12 cellular contexts compared by ENCODE assay signal in the genomic region with DNA sequence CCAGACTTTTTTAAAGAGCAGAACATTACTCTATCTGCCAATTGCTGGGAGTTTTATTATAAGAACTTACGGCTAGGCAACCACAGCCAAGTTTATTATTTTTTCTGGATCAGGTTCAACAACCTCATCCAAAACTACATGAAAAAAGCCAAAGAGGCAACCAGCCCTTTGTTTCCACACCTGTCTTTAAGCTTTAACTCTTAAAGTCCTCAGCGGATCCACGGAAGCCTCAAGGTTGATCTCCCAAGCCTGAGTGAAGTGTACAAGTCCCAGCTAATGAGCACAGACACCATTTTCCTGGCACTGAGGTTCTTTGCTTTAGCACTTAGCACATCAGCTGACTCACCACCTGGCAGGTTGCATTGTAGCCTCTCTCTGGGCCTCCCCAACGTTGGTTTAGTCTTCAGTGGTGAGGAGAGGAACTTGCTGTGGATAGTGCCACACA.
DNase-seq lines count a peak whose midpoint lies in the region; FAIRE-seq and TF ChIP-seq lines count a peak whose summit lies in the region.
"Had no signal": no experiment of that assay in that cellular context is flagged by ENCODE, and none has a peak within 500 bp of the region (broad histone marks: within the 10 kb centered on the region; RNA-seq: fewer than 3 reads in every experiment).

No MANE protein-coding gene starts in this region.

- CTCF ChIA-PET in RWPE1 (lab: Yijun Ruan, JAX) = no interaction called here

- whole genome bisulfite sequencing in sigmoid colon, 2 donors = 50 to 63% methylated on average over 4 of the region's 4 CpGs

- H3K4me1 ChIP-seq in sigmoid colon = peaks cover 0 to 65% (median 56%) of the 10 kb centered on the region in 4 donors

- H3K4me1 Mint-ChIP-seq in T-helper 2 cell treated with Interferon-gamma antibody and Interleukin-4, amounts not matched to agents 5 μg/mL and 100 μg/mL, for 36 hours (ENCODE audit: low read depth) = no peaks in the 10 kb centered on the region

- H3K27ac Mint-ChIP-seq in T-helper 2 cell treated with Interferon-gamma antibody and Interleukin-4, amounts not matched to agents 5 μg/mL and 100 μg/mL, for 36 hours = no peak overlapping the region

- no peaks in the 10 kb centered on the region for H3K27me3 ChIP-seq in sigmoid colon
- H3K27me3 ChIP-seq: right lobe of liver had no signal

- H3K36me3 ChIP-seq in sigmoid colon = peaks cover 0 to 9% (median 2%) of the 10 kb centered on the region in 4 donors
- H3K36me3 ChIP-seq: right lobe of liver had no signal

- H3K9me3 ChIP-seq in sigmoid colon = no peaks in the 10 kb centered on the region
- H3K9me3 ChIP-seq: right lobe of liver had no signal

- DNase-seq in LHCN-M2 (ENCODE audit: low read depth) (peak; percentile 65), RWPE1 (ENCODE audit: low spot score) (no peak), fibroblast of the aortic adventitia (ENCODE audit: low read depth) (peak; percentile 88), sigmoid colon (peak; percentile 91), mucosa of gallbladder (ENCODE audit: low spot score) (no peak), MV-4-11 (lab: John Stamatoyannopoulos, UW) (no peak), D721Med (ENCODE audit: insufficient read length, low spot score) (no peak)
- DNase-seq in T-helper 2 cell treated with Interferon-gamma antibody and Interleukin-4, amounts not matched to agents 5 μg/mL and 100 μg/mL, for 36 hours (ENCODE audit: low spot score) = no peak
- DNase-seq: H7, NCI-H524 had no signal

- H3K9me3 Mint-ChIP-seq in T-helper 2 cell treated with Interferon-gamma antibody and Interleukin-4, amounts not matched to agents 5 μg/mL and 100 μg/mL, for 36 hours = peaks cover 23% of the 10 kb centered on the region

- H3K4me3 Mint-ChIP-seq in T-helper 2 cell treated with Interferon-gamma antibody and Interleukin-4, amounts not matched to agents 5 μg/mL and 100 μg/mL, for 36 hours = no peak overlapping the region

- peaks cover 43% of the 10 kb centered on the region for H3K36me3 Mint-ChIP-seq in T-helper 2 cell treated with Interferon-gamma antibody and Interleukin-4, amounts not matched to agents 5 μg/mL and 100 μg/mL, for 36 hours (ENCODE audit: low read depth)

- POLR2A ChIA-PET in RWPE1 (lab: Yijun Ruan, JAX; ENCODE audit: low non-redundant PET) = no interaction called here

- H3K27ac ChIP-seq in RWPE1 (peak overlapping the region; percentile 80), sigmoid colon (peak overlapping the region; percentile 73 to 80 (median 76))
- H3K27ac ChIP-seq: right lobe of liver had no signal

- TF ChIP-seq EP300 in sigmoid colon (IDR thresholded peaks at IDR 0.05) = peak in 1 of 4 donors; percentile 22

- no peak for FAIRE-seq in D721Med (lab: Jason Lieb, UNC)
- FAIRE-seq: islet of Langerhans had no signal

- TF ChIP-seq CTCF in RWPE1 (conservative IDR thresholded peaks at IDR 0.05; ENCODE audit: low read depth) = no peak
- TF ChIP-seq CTCF in fibroblast of the aortic adventitia (IDR thresholded peaks at IDR 0.05; ENCODE audit: insufficient read depth, low read length) = no peak
- no peak for TF ChIP-seq CTCF in sigmoid colon (IDR thresholded peaks at IDR 0.05)
- TF ChIP-seq CTCF in D721Med (IDR thresholded peaks at IDR 0.05; ENCODE audit: insufficient read depth, missing control alignments) = no peak

- no peak for TF ChIP-seq POLR2A in sigmoid colon (IDR thresholded peaks at IDR 0.05)

- H3K4me3 ChIP-seq in fibroblast of the aortic adventitia (ENCODE audit: low read depth, low read length) (no peak overlapping the region), sigmoid colon (no peak overlapping the region)
- H3K4me3 ChIP-seq: right lobe of liver had no signal

- intact Hi-C loops in sigmoid colon (cut with DNase I) = loop anchor here (5.0 kb wide), 1 partner anchor 89 kb away; no protein-coding TSS in a partner anchor

- H3K27me3 Mint-ChIP-seq in T-helper 2 cell treated with Interferon-gamma antibody and Interleukin-4, amounts not matched to agents 5 μg/mL and 100 μg/mL, for 36 hours (ENCODE audit: low read depth) = no peaks in the 10 kb centered on the region

Comparison
In these comparisons a context has a peak if more than half of its experiments do, and no peak if none do; other contexts are left out.
1. DNase-seq: peak in LHCN-M2 (single experiment), fibroblast of the aortic adventitia (single experiment) and sigmoid colon (single experiment); none in RWPE1 (single experiment), mucosa of gallbladder (single experiment), MV-4-11 (single experiment), D721Med (single experiment) and T-helper 2 cell treated with Interferon-gamma antibody and Interleukin-4, amounts not matched to agents 5 μg/mL and 100 μg/mL, for 36 hours (single experiment).